In genomic region chr1:26089125-26089524, GRCh38 we compare ENCODE assay signal across 2 cellular contexts.
TF ChIP-seq lines count a peak whose summit lies in the region.

No MANE protein-coding gene starts in this region.

TF ChIP-seq in HEK293, 187 proteins besides CTCF, POLR2A, EP300 and RAD21:
- no peak for TF ChIP-seq ZNF140 (tag by site-specific recombination; IDR thresholded peaks at IDR 0.05)
- peak; percentile 72; the same call in 1 of the 2 replicates for TF ChIP-seq ZNF768 (tag by site-specific recombination; IDR thresholded peaks at IDR 0.05)
TF ChIP-seq in HEK293: peak in this region for 1.

TF ChIP-seq in K562, 482 proteins besides CTCF, POLR2A, EP300 and RAD21 (continues in another document):
- TF ChIP-seq NR0B1 (IDR thresholded peaks at IDR 0.05; ENCODE audit: partially characterized antibody) = no peak
- TF ChIP-seq HDAC2 (IDR thresholded peaks at IDR 0.05) = peak; percentile 83; the same call in 1 of the 2 replicates
- TF ChIP-seq RBM25 (IDR thresholded peaks at IDR 0.05; ENCODE audit: low read depth, low read length, severe bottlenecking) = peak; percentile 97
- TF ChIP-seq BCOR (IDR thresholded peaks at IDR 0.05) = peak; percentile 95
- no peak for TF ChIP-seq FOXP1 (CRISPR knock-in tag; IDR thresholded peaks at IDR 0.05)
- TF ChIP-seq ZNF212 (CRISPR knock-in tag; IDR thresholded peaks at IDR 0.05) = no peak
- TF ChIP-seq ZKSCAN8 (CRISPR knock-in tag; IDR thresholded peaks at IDR 0.05) = no peak
- no peak for TF ChIP-seq MCM5 (IDR thresholded peaks at IDR 0.05; ENCODE audit: low read depth)
- no peak for TF ChIP-seq DLX4 (CRISPR knock-in tag; IDR thresholded peaks at IDR 0.05)
- no peak for TF ChIP-seq BRD4 (IDR thresholded peaks at IDR 0.05)
- TF ChIP-seq TGIF2 (CRISPR knock-in tag; IDR thresholded peaks at IDR 0.05) = no peak
- TF ChIP-seq PATZ1 (CRISPR knock-in tag; IDR thresholded peaks at IDR 0.05; ENCODE audit: borderline replicate concordance) = no peak
- TF ChIP-seq ZNF124 (CRISPR knock-in tag; IDR thresholded peaks at IDR 0.05) = no peak
- TF ChIP-seq EZH2 (IDR thresholded peaks at IDR 0.05; ENCODE audit: borderline replicate concordance, low read depth, low read length) = no peak
- no peak for TF ChIP-seq IRF1 (CRISPR knock-in tag; IDR thresholded peaks at IDR 0.05; ENCODE audit: borderline replicate concordance)
- TF ChIP-seq ZBTB40 (IDR thresholded peaks at IDR 0.05) = no peak
- no peak for TF ChIP-seq ZBTB40 (CRISPR knock-in tag; IDR thresholded peaks at IDR 0.05)
- no peak for TF ChIP-seq KLF13 (tag; IDR thresholded peaks at IDR 0.05; ENCODE audit: borderline replicate concordance, low read depth)
- no peak for TF ChIP-seq SMARCE1 (IDR thresholded peaks at IDR 0.05)
- TF ChIP-seq DACH1 (IDR thresholded peaks at IDR 0.05; ENCODE audit: partially characterized antibody) = no peak
- no peak for TF ChIP-seq CBX2 (IDR thresholded peaks at IDR 0.05; ENCODE audit: insufficient read depth, low read length, poor library complexity, severe bottlenecking)
- no peak for TF ChIP-seq TFAM (CRISPR knock-in tag; conservative IDR thresholded peaks at IDR 0.05)
- no peak for TF ChIP-seq ETV1 (tag; conservative IDR thresholded peaks at IDR 0.05; ENCODE audit: low read depth)
- no peak for TF ChIP-seq TAF9B (IDR thresholded peaks at IDR 0.05; ENCODE audit: partially characterized antibody)
- no peak for TF ChIP-seq SPI1 (IDR thresholded peaks at IDR 0.05; ENCODE audit: borderline replicate concordance, low read depth, low read length)
- TF ChIP-seq NCOA6 (IDR thresholded peaks at IDR 0.05) = no peak
- no peak for TF ChIP-seq HLTF (IDR thresholded peaks at IDR 0.05)
- TF ChIP-seq MEIS2 (IDR thresholded peaks at IDR 0.05; ENCODE audit: partially characterized antibody) = no peak
- no peak for TF ChIP-seq ZNF398 (CRISPR knock-in tag; IDR thresholded peaks at IDR 0.05)
- 0 out of 2 replicates have a peak, but pooled peaks have one; percentile 65 for TF ChIP-seq SMARCA5 (IDR thresholded peaks at IDR 0.05)
- TF ChIP-seq CHAMP1 (IDR thresholded peaks at IDR 0.05) = no peak
- TF ChIP-seq SP2 (IDR thresholded peaks at IDR 0.05; ENCODE audit: extremely low read depth, low read depth, low read length, poor library complexity, severe bottlenecking) = no peak
- no peak for TF ChIP-seq THRA (IDR thresholded peaks at IDR 0.05)
- no peak for TF ChIP-seq ILF3 (IDR thresholded peaks at IDR 0.05; ENCODE audit: borderline replicate concordance)
- TF ChIP-seq ZNF253 (CRISPR knock-in tag; conservative IDR thresholded peaks at IDR 0.05) = no peak
- TF ChIP-seq RBM14 (IDR thresholded peaks at IDR 0.05; ENCODE audit: borderline replicate concordance, insufficient read depth, low read depth, low read length) = no peak
- peak; percentile 18; the same call in 1 of the 2 replicates for TF ChIP-seq ZNF316 (IDR thresholded peaks at IDR 0.05)
- TF ChIP-seq SRSF7 (optimal IDR thresholded peaks at IDR 0.05; ENCODE audit: low read depth, low read length) = no peak
- TF ChIP-seq ADNP (tag; IDR thresholded peaks at IDR 0.05) = 0 out of 2 replicates have a peak, but pooled peaks have one; percentile 24
- no peak for TF ChIP-seq THAP12 (CRISPR knock-in tag; IDR thresholded peaks at IDR 0.05)
- no peak for TF ChIP-seq PHTF2 (CRISPR knock-in tag; IDR thresholded peaks at IDR 0.05)
